In the genomic region with DNA sequence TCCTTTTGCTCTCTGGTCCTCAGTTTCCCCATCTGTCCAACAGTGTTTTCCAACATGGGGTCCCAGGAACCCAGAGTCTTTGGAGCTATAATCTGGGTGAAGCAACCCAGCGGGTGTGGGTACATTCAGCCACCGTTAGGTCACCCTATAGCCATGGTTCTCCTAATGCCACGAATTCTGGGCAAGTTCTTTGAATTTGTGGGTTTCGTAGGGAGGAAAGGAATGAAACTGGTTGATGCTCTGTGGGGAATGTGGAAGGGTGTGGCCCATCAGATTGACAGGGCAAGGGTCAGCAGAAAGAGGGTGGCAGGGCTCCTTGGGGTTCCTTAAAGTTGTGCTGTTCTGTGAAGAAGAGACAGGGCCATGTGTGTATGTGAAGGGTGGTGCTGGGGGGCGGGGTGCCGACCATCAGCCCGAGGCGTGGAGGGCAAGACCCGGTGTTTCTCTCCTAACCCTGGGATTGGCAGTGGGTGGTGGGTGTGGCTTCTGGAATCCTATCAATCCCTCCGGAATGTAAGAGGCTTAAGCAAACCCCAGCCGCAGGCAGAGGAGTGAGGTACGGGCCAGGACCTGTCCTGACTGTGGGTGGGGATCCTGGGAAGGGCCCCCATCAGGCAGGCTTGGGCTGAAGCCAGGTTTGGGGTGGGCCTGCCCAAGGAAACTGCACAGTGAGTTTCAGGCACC, we compare ENCODE assay signal across 13 cellular contexts. TPM values are rescaled to one million over a fixed set of nuclear protein-coding genes. Genes with fewer than 3 reads are reported as not detected.
DNase-seq lines count a peak whose midpoint lies in the region; ATAC-seq and TF ChIP-seq lines count a peak whose summit lies in the region.
"Had no signal": no experiment of that assay in that cellular context is flagged by ENCODE, and none has a peak within 500 bp of the region (broad histone marks: within the 10 kb centered on the region; RNA-seq: fewer than 3 reads in every experiment).

No MANE protein-coding gene starts in this region.

- POLR2A ChIA-PET in RWPE1 (lab: Yijun Ruan, JAX; ENCODE audit: low non-redundant PET), result no interaction called here

- H3K4me1 Mint-ChIP-seq in GM23338, result 0 out of 3 replicates have a peak, but pooled peaks cover 2% of the 10 kb centered on the region

- H3K27ac Mint-ChIP-seq in GM23338, result no peak overlapping the region
- H3K27ac Mint-ChIP-seq: activated T-helper 1 cell treated with anti-CD3 and anti-CD28 coated beads, Interleukin-12 subunit alpha, Interleukin-12 subunit beta, Interleukin-2, Interleukin-4 antibody, amounts not matched to agents 30 ng/mL and 10 ng/mL and 1 ng/mL, durations not matched to agents 14 hours and 24 hours and 36 hours; memory B cell; T-helper 1 cell treated with Interleukin-12 subunit alpha and Interleukin-12 subunit beta and Interleukin-4 antibody, amounts not matched to agents 30 μg/mL and 1 μg/mL, for 36 hours had no signal

- H3K4me1 ChIP-seq in GM23338 (ENCODE audit: insufficient read depth), result no peaks in the 10 kb centered on the region

- H3K4me2 ChIP-seq in GM23338, result no peak overlapping the region

- H3K9me3 Mint-ChIP-seq in GM23338, result peaks cover 16% of the 10 kb centered on the region

- ATAC-seq in GM23338, result peak; percentile 83
- ATAC-seq in GM21825 (IDR thresholded peaks at IDR 0.05; ENCODE audit: unreplicated experiment), result no peak

- H3K27ac ChIP-seq in GM23338 (ENCODE audit: low read depth) (no peak overlapping the region), RWPE1 (peak overlapping the region; percentile 96)
- H3K27ac ChIP-seq: heart right ventricle had no signal

- H2AFZ ChIP-seq in GM23338, result no peak overlapping the region

- H3K36me3 ChIP-seq in GM23338 (ENCODE audit: insufficient read depth), result no peaks in the 10 kb centered on the region; the same call in 1 of the 2 replicates
- H3K36me3 ChIP-seq: heart right ventricle had no signal

- H3K36me3 Mint-ChIP-seq in GM23338 (ENCODE audit: low read depth), result peaks cover 3% of the 10 kb centered on the region; the same call in 1 of the 3 replicates

- no peak overlapping the region for H3K4me3 Mint-ChIP-seq in GM23338
- H3K4me3 Mint-ChIP-seq: activated T-helper 1 cell treated with anti-CD3 and anti-CD28 coated beads, Interleukin-12 subunit alpha, Interleukin-12 subunit beta, Interleukin-2, Interleukin-4 antibody, amounts not matched to agents 30 ng/mL and 10 ng/mL and 1 ng/mL, durations not matched to agents 14 hours and 24 hours and 36 hours; memory B cell; T-helper 1 cell treated with Interleukin-12 subunit alpha and Interleukin-12 subunit beta and Interleukin-4 antibody, amounts not matched to agents 30 μg/mL and 1 μg/mL, for 36 hours had no signal

- H3K79me2 ChIP-seq in GM23338 (replicated peaks; ENCODE audit: insufficient read depth), result no peaks in the 10 kb centered on the region

- TF ChIP-seq CTCF in GM23338 (conservative IDR thresholded peaks at IDR 0.05; ENCODE audit: low read depth in 2 of 2) (no peak), RWPE1 (conservative IDR thresholded peaks at IDR 0.05; ENCODE audit: low read depth) (no peak), fibroblast of villous mesenchyme (IDR thresholded peaks at IDR 0.05; ENCODE audit: insufficient read depth, low read depth, low read length) (no peak), retinal pigment epithelial cell (conservative IDR thresholded peaks at IDR 0.05; ENCODE audit: low read depth, low read length) (no peak)

- H3K9me2 ChIP-seq in GM23338 (ENCODE audit: insufficient read depth), result 0 out of 2 replicates have a peak, but pooled peaks cover 4% of the 10 kb centered on the region

- H3K4me3 ChIP-seq in GM23338 (no peak overlapping the region), fibroblast of villous mesenchyme (ENCODE audit: low read depth, low read length) (no peak overlapping the region), retinal pigment epithelial cell (ENCODE audit: low read length) (no peak overlapping the region)
- H3K4me3 ChIP-seq: heart right ventricle had no signal

- no peaks in the 10 kb centered on the region for H4K20me1 ChIP-seq in GM23338 (replicated peaks; ENCODE audit: insufficient read depth)

- no peaks in the 10 kb centered on the region for H3F3A ChIP-seq in GM23338 (replicated peaks; ENCODE audit: low read depth)

- peaks cover 2% of the 10 kb centered on the region for H3K27me3 Mint-ChIP-seq in GM23338 (ENCODE audit: insufficient read depth, low read depth, poor library complexity)

- H3K27me3 ChIP-seq in GM23338 (ENCODE audit: insufficient read depth), result no peaks in the 10 kb centered on the region
- H3K27me3 ChIP-seq: heart right ventricle had no signal

- CTCF ChIA-PET in RWPE1 (lab: Yijun Ruan, JAX), result interaction anchor here (0.6 to 2.3 kb wide), 3 partner anchors 36 to 235 kb away, joined by 3 to 6 read pairs (median 4); no protein-coding TSS in a partner anchor

- DNase-seq in GM23338 (ENCODE audit: low spot score), result peak; percentile 39
- peak; percentile 97 for DNase-seq in RWPE1 (ENCODE audit: low spot score)
- DNase-seq in fibroblast of villous mesenchyme (ENCODE audit: low read depth), result peak; percentile 73
- peak; percentile 69 for DNase-seq in retinal pigment epithelial cell (ENCODE audit: low read depth)
- DNase-seq in COLO668 (lab: John Stamatoyannopoulos, UW; ENCODE audit: unreplicated experiment), result no peak
- DNase-seq in NOMO-1 treated with DMSO at 0.1 percent for 48 hours (lab: John Stamatoyannopoulos, UW; ENCODE audit: unreplicated experiment), result no peak
- DNase-seq in DMS79 (lab: John Stamatoyannopoulos, UW), result no peak
- DNase-seq: DMS79 treated with DMSO at 0.1 percent for 48 hours, heart right ventricle had no signal

TF ChIP-seq in GM23338, 12 proteins besides CTCF, POLR2A, EP300 and RAD21 (continues in another document):
- no peak for TF ChIP-seq STAT1 (IDR thresholded peaks at IDR 0.05; ENCODE audit: unreplicated experiment)
- TF ChIP-seq EZH2 (IDR thresholded peaks at IDR 0.05; ENCODE audit: low read depth, unreplicated experiment), result no peak
- TF ChIP-seq, protein P1, sequence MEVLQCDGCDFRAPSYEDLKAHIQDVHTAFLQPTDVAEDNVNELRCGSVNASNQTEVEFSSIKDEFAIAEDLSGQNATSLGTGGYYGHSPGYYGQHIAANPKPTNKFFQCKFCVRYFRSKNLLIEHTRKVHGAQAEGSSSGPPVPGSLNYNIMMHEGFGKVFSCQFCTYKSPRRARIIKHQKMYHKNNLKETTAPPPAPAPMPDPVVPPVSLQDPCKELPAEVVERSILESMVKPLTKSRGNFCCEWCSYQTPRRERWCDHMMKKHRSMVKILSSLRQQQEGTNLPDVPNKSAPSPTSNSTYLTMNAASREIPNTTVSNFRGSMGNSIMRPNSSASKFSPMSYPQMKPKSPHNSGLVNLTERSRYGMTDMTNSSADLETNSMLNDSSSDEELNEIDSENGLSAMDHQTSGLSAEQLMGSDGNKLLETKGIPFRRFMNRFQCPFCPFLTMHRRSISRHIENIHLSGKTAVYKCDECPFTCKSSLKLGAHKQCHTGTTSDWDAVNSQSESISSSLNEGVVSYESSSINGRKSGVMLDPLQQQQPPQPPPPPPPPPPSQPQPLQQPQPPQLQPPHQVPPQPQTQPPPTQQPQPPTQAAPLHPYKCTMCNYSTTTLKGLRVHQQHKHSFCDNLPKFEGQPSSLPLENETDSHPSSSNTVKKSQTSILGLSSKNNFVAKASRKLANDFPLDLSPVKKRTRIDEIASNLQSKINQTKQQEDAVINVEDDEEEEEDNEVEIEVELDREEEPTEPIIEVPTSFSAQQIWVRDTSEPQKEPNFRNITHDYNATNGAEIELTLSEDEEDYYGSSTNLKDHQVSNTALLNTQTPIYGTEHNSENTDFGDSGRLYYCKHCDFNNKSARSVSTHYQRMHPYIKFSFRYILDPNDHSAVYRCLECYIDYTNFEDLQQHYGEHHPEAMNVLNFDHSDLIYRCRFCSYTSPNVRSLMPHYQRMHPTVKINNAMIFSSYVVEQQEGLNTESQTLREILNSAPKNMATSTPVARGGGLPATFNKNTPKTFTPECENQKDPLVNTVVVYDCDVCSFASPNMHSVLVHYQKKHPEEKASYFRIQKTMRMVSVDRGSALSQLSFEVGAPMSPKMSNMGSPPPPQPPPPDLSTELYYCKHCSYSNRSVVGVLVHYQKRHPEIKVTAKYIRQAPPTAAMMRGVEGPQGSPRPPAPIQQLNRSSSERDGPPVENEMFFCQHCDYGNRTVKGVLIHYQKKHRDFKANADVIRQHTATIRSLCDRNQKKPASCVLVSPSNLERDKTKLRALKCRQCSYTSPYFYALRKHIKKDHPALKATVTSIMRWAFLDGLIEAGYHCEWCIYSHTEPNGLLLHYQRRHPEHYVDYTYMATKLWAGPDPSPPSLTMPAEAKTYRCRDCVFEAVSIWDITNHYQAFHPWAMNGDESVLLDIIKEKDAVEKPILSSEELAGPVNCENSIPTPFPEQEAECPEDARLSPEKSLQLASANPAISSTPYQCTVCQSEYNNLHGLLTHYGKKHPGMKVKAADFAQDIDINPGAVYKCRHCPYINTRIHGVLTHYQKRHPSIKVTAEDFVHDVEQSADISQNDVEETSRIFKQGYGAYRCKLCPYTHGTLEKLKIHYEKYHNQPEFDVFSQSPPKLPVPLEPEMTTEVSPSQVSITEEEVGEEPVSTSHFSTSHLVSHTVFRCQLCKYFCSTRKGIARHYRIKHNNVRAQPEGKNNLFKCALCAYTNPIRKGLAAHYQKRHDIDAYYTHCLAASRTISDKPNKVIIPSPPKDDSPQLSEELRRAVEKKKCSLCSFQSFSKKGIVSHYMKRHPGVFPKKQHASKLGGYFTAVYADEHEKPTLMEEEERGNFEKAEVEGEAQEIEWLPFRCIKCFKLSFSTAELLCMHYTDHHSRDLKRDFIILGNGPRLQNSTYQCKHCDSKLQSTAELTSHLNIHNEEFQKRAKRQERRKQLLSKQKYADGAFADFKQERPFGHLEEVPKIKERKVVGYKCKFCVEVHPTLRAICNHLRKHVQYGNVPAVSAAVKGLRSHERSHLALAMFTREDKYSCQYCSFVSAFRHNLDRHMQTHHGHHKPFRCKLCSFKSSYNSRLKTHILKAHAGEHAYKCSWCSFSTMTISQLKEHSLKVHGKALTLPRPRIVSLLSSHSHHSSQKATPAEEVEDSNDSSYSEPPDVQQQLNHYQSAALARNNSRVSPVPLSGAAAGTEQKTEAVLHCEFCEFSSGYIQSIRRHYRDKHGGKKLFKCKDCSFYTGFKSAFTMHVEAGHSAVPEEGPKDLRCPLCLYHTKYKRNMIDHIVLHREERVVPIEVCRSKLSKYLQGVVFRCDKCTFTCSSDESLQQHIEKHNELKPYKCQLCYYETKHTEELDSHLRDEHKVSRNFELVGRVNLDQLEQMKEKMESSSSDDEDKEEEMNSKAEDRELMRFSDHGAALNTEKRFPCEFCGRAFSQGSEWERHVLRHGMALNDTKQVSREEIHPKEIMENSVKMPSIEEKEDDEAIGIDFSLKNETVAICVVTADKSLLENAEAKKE (CRISPR knock-in tag; IDR thresholded peaks at IDR 0.05), result no peak
- no peak for TF ChIP-seq POLR2AphosphoS5 (IDR thresholded peaks at IDR 0.05; ENCODE audit: low read depth)
- no peak for TF ChIP-seq NANOG (IDR thresholded peaks at IDR 0.05; ENCODE audit: borderline replicate concordance)

RNA-seq across cellular contexts. Expression of gene ZNF362, which starts 35.4 kb away (rescaled TPM):
- 10.0 and 11.0 TPM in 2 replicates for total RNA-seq in GM23338 (2014; rRNA removed; shearing (Covaris generic))
- 12.9 and 16.8 TPM in 2 replicates for polyA plus RNA-seq in GM23338 (2016; fragmentation: Nextera tagmentation; extraction: Ambion mirVana)
- 9.5 and 12.2 TPM in 2 replicates for total RNA-seq in fibroblast of villous mesenchyme

RNA-seq across cellular contexts. Expression of gene TRIM62, which starts 39.0 kb away (rescaled TPM):
- 16.1 and 18.9 TPM in 2 replicates for total RNA-seq in GM23338 (2014; rRNA removed; shearing (Covaris generic))
- polyA plus RNA-seq in GM23338 (2016; fragmentation: Nextera tagmentation; extraction: Ambion mirVana), result 2.7 and 2.9 TPM in 2 replicates
- 3.9 TPM in 2 replicates for total RNA-seq in fibroblast of villous mesenchyme

Comparison
In these comparisons a context has a peak if more than half of its experiments do, and no peak if none do; other contexts are left out.
1. DNase-seq: peak in GM23338 (single experiment), RWPE1 (single experiment), fibroblast of villous mesenchyme (single experiment) and retinal pigment epithelial cell (single experiment); none in COLO668 (single experiment), NOMO-1 treated with DMSO at 0.1 percent for 48 hours (single experiment) and DMS79 (single experiment).